20 cellular contexts compared by ENCODE assay signal in the genomic region with DNA sequence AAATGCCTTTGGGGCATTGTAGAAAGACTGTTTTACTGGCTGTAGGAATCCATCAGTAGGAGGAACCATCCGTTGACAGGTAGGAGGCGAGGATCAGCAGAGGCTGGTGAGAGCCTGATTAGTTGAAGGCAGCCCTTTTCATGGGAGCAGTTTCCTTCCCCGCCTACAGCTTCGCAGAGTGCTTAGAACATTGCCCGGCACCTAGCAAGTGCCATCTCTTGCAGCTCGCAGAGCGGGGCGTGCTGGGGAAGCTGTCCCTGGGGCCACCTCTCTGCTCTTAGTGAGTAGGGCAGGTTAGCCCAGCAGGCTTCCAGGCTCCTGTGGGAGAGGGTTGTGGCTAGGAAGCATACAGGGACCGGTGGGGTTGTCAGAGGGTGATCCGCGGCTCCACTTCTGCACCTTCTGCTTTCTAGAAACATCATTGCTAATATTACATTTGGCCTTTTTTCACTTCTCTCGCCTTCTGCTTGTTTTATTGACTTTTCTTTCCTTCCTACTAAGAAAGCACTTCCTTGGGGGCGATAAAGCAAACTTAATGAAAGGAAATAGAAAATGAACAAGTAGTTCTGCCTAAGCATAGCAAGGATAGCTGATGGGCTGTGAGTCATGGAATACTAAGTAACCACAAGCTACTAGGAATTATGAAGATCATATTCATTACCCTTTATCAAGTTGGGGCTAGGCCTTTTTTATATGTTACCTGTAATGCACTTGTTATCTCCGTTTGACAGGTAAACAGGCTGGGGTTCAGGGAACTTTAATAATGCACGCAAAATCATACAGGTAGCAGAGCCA.
DNase-seq lines count a peak whose midpoint lies in the region; ATAC-seq and TF ChIP-seq lines count a peak whose summit lies in the region.
"Had no signal": no experiment of that assay in that cellular context is flagged by ENCODE, and none has a peak within 500 bp of the region (broad histone marks: within the 10 kb centered on the region; RNA-seq: fewer than 3 reads in every experiment).

No MANE protein-coding gene starts in this region.

- H3K9me3 ChIP-seq in endodermal cell (ENCODE audit: control insufficient read depth, low read length) (peaks cover 8% of the 10 kb centered on the region), osteoblast (ENCODE audit: low read depth, low read length) (no peaks in the 10 kb centered on the region), SJCRH30 (replicated peaks) (0 out of 2 replicates have a peak, but pooled peaks cover 5% of the 10 kb centered on the region)
- H3K9me3 ChIP-seq: upper lobe of right lung had no signal

- H3K27ac ChIP-seq in endodermal cell (ENCODE audit: low read depth, low read length) (no peak overlapping the region), osteoblast (ENCODE audit: low read depth, low read length) (no peak overlapping the region), SJCRH30 (no peak overlapping the region)
- H3K27ac ChIP-seq: upper lobe of right lung, WERI-Rb-1 had no signal

- no peaks in the 10 kb centered on the region for H3K27me3 Mint-ChIP-seq in activated CD4-positive, alpha-beta T cell treated with anti-CD3 and anti-CD28 coated beads for 36 hours
- no peaks in the 10 kb centered on the region for H3K27me3 Mint-ChIP-seq in endodermal cell (ENCODE audit: insufficient read depth)
- H3K27me3 Mint-ChIP-seq: activated CD8-positive, alpha-beta memory T cell treated with anti-CD3 and anti-CD28 coated beads, Interleukin-2, amount 10 ng/mL, durations not matched to agents 7 days and 5 days; CD4-positive, alpha-beta T cell; memory B cell had no signal

- POLR2A ChIA-PET in activated CD4-positive, alpha-beta T cell treated with anti-CD3 and anti-CD28 coated beads for 36 hours (lab: Charles Lee): no interaction called here

- H3K27me3 ChIP-seq in endodermal cell (ENCODE audit: control insufficient read depth, insufficient read depth, low read length, poor library complexity, severe bottlenecking): no peaks in the 10 kb centered on the region
- H3K27me3 ChIP-seq in osteoblast (ENCODE audit: insufficient read depth, low read length): no peaks in the 10 kb centered on the region
- no peaks in the 10 kb centered on the region for H3K27me3 ChIP-seq in SJCRH30
- H3K27me3 ChIP-seq: upper lobe of right lung had no signal

- H3K9ac ChIP-seq in endodermal cell (ENCODE audit: extremely low read depth, low read length, poor library complexity, severe bottlenecking): no peak overlapping the region

- peaks cover 7% of the 10 kb centered on the region for H4K20me1 ChIP-seq in osteoblast (ENCODE audit: insufficient read depth, low read length)

- TF ChIP-seq CTCF in endodermal cell (conservative IDR thresholded peaks at IDR 0.05) (no peak), osteoblast (IDR thresholded peaks at IDR 0.05; ENCODE audit: extremely low read depth, low read depth, low read length) (no peak)

- peaks cover 7% of the 10 kb centered on the region for H3K9me3 Mint-ChIP-seq in activated CD4-positive, alpha-beta T cell treated with anti-CD3 and anti-CD28 coated beads for 36 hours (ENCODE audit: low read depth)
- H3K9me3 Mint-ChIP-seq in endodermal cell: peaks cover 13% of the 10 kb centered on the region

- intact Hi-C loops in activated CD4-positive, alpha-beta T cell treated with anti-CD3 and anti-CD28 coated beads for 36 hours (cut with DNase I, micrococcal nuclease): loop anchor here in 1 of 2 experiments (5.0 kb wide), 1 partner anchor 131 kb away; no protein-coding TSS in a partner anchor

- H3K36me3 ChIP-seq in endodermal cell (ENCODE audit: control insufficient read depth, insufficient read depth, low read length) (no peaks in the 10 kb centered on the region), osteoblast (ENCODE audit: insufficient read depth, low read length) (peaks cover 32% of the 10 kb centered on the region), SJCRH30 (peaks cover 16% of the 10 kb centered on the region)

- 87 to 95% methylated on average over 7 to 15 of the region's 15 CpGs for WGBS in endodermal cell (ENCODE audit: insufficient coverage in 1 of 2, insufficient read length in 1 of 2), 2 experiments

- H3K4me3 ChIP-seq in endodermal cell (ENCODE audit: low read length) (no peak overlapping the region), osteoblast (ENCODE audit: insufficient read depth, low read length) (no peak overlapping the region), SJCRH30 (no peak overlapping the region)
- H3K4me3 ChIP-seq: upper lobe of right lung had no signal

- no peak overlapping the region for H2AFZ ChIP-seq in osteoblast (ENCODE audit: low read length)

- DNase-seq in activated CD4-positive, alpha-beta T cell treated with anti-CD3 and anti-CD28 coated beads for 36 hours: no peak
- no peak for DNase-seq in activated CD4-positive, alpha-beta T cell treated with anti-CD3 and anti-CD28 coated beads for 1 hour
- DNase-seq in LHCN-M2 (ENCODE audit: low read depth) (peak; percentile 48), endodermal cell (peak; percentile 40), osteoblast (ENCODE audit: insufficient read length, low spot score, missing footprints) (peak; percentile 83), HuH-7.5 (ENCODE audit: low spot score) (no peak), SJCRH30 (no peak)
- DNase-seq in stimulated activated naive CD4-positive, alpha-beta T cell treated with Interleukin-2 at 50 U/mL for 16 hours (lab: John Stamatoyannopoulos, UW): no peak
- DNase-seq: 8988T; activated CD8-positive, alpha-beta memory T cell treated with anti-CD3 and anti-CD28 coated beads, Interleukin-2, amount 10 ng/mL, durations not matched to agents 7 days and 5 days; activated naive CD4-positive, alpha-beta T cell; CD4-positive, alpha-beta T cell; central memory CD4-positive, alpha-beta T cell; H7; NCI-H1105 treated with DMSO at 0.1 percent for 48 hours; NCI-H82; upper lobe of right lung; WERI-Rb-1 had no signal

- H3K79me2 ChIP-seq in osteoblast (ENCODE audit: insufficient read depth, low read length): no peaks in the 10 kb centered on the region

- peak overlapping the region; percentile 41 for H3K27ac Mint-ChIP-seq in activated CD4-positive, alpha-beta T cell treated with anti-CD3 and anti-CD28 coated beads for 36 hours
- no peak overlapping the region for H3K27ac Mint-ChIP-seq in endodermal cell
- H3K27ac Mint-ChIP-seq: activated CD8-positive, alpha-beta memory T cell treated with anti-CD3 and anti-CD28 coated beads, Interleukin-2, amount 10 ng/mL, durations not matched to agents 7 days and 5 days; CD4-positive, alpha-beta T cell; memory B cell had no signal

- CTCF ChIA-PET in activated CD4-positive, alpha-beta T cell treated with anti-CD3 and anti-CD28 coated beads for 36 hours (lab: Charles Lee): no interaction called here

- no peak for ATAC-seq in activated CD4-positive, alpha-beta T cell treated with anti-CD3 and anti-CD28 coated beads for 36 hours
- ATAC-seq: activated CD8-positive, alpha-beta memory T cell treated with anti-CD3 and anti-CD28 coated beads, Interleukin-2, amount 10 ng/mL, durations not matched to agents 7 days and 5 days had no signal

- no peak overlapping the region for H3K4me2 ChIP-seq in osteoblast (ENCODE audit: insufficient read depth, low read length)

- no peak overlapping the region for H3K4me3 Mint-ChIP-seq in activated CD4-positive, alpha-beta T cell treated with anti-CD3 and anti-CD28 coated beads for 36 hours
- H3K4me3 Mint-ChIP-seq in endodermal cell: no peak overlapping the region
- H3K4me3 Mint-ChIP-seq: activated CD8-positive, alpha-beta memory T cell treated with anti-CD3 and anti-CD28 coated beads, Interleukin-2, amount 10 ng/mL, durations not matched to agents 7 days and 5 days; CD4-positive, alpha-beta T cell; memory B cell; neural crest cell had no signal

- no peaks in the 10 kb centered on the region for H3K4me1 ChIP-seq in endodermal cell (ENCODE audit: control insufficient read depth, insufficient read depth, low read length)
- peaks cover 9% of the 10 kb centered on the region for H3K4me1 ChIP-seq in osteoblast (ENCODE audit: insufficient read depth, low read length)
- H3K4me1 ChIP-seq in SJCRH30: peaks cover 2% of the 10 kb centered on the region; the same call in 1 of the 2 replicates
- H3K4me1 ChIP-seq: upper lobe of right lung had no signal

- H3K4me1 Mint-ChIP-seq in activated CD4-positive, alpha-beta T cell treated with anti-CD3 and anti-CD28 coated beads for 36 hours: peaks cover 31% of the 10 kb centered on the region
- H3K4me1 Mint-ChIP-seq in endodermal cell: peaks cover 11% of the 10 kb centered on the region
- H3K4me1 Mint-ChIP-seq: memory B cell had no signal

- peaks cover 60% of the 10 kb centered on the region for H3K36me3 Mint-ChIP-seq in activated CD4-positive, alpha-beta T cell treated with anti-CD3 and anti-CD28 coated beads for 36 hours (ENCODE audit: low read depth)
- peaks cover 34% of the 10 kb centered on the region for H3K36me3 Mint-ChIP-seq in endodermal cell (ENCODE audit: low read depth)

Comparison
In these comparisons a context has a peak if more than half of its experiments do, and no peak if none do; other contexts are left out.
1. DNase-seq: peak in LHCN-M2 (single experiment), endodermal cell (single experiment) and osteoblast (single experiment); none in activated CD4-positive, alpha-beta T cell treated with anti-CD3 and anti-CD28 coated beads for 36 hours (single experiment), activated CD4-positive, alpha-beta T cell treated with anti-CD3 and anti-CD28 coated beads for 1 hour (single experiment), HuH-7.5 (single experiment), SJCRH30 (0 of 2) and stimulated activated naive CD4-positive, alpha-beta T cell treated with Interleukin-2 at 50 U/mL for 16 hours (single experiment).